1 cellular context compared by ENCODE assay signal in the genomic region with DNA sequence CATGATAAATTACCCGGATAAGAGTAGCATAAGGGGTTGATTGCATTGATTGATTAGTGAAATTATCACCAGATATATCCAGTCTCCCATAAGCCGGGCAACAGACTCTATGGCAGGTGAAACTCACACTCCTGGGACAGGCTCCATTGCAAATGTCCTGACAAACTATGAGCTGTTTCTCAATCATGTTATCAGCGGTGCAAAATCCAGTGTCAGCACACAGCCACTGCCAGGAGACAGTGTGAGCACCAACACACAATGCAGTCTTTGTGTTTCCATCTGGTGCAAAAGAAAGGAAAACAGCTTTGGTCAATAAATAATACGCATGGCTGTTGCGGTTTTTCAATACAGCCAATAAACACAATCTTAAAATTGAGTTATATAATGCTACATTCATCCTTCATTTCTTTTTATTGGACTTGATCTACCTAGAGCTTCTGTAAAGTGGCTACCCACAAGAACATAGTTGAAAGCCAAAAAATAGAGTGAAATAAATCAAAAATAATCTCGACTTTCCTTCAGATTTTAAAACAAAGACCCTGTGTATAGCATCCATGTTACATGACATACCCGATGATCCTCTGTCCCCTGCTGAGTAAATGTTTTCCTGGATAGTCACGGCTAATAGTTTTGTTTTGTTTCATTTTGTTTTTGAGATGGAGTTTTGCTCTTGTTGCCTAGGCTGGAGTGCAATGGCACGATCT.
TF ChIP-seq lines count a peak whose summit lies in the region.

No MANE protein-coding gene starts in this region.

TF ChIP-seq in HepG2, 621 proteins besides CTCF, POLR2A, EP300 and RAD21 (continued from another document and continues in another):
- TF ChIP-seq, protein P1, sequence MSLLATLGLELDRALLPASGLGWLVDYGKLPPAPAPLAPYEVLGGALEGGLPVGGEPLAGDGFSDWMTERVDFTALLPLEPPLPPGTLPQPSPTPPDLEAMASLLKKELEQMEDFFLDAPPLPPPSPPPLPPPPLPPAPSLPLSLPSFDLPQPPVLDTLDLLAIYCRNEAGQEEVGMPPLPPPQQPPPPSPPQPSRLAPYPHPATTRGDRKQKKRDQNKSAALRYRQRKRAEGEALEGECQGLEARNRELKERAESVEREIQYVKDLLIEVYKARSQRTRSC (CRISPR knock-in tag; IDR thresholded peaks at IDR 0.05; ENCODE audit: low read depth) = no peak
- no peak for TF ChIP-seq NCOA5 (CRISPR knock-in tag; IDR thresholded peaks at IDR 0.05)
- TF ChIP-seq NCOA2 (CRISPR knock-in tag; IDR thresholded peaks at IDR 0.05) = peak; percentile 96
- TF ChIP-seq NFIC (IDR thresholded peaks at IDR 0.05; ENCODE audit: low read length) = peak; percentile 42; the same call in 1 of the 2 replicates
- no peak; the same call in 1 of the 2 replicates for TF ChIP-seq KMT2B (CRISPR knock-in tag; IDR thresholded peaks at IDR 0.05)
- TF ChIP-seq IRF2 (CRISPR knock-in tag; IDR thresholded peaks at IDR 0.05) = peak; percentile 91
- TF ChIP-seq, protein P2, sequence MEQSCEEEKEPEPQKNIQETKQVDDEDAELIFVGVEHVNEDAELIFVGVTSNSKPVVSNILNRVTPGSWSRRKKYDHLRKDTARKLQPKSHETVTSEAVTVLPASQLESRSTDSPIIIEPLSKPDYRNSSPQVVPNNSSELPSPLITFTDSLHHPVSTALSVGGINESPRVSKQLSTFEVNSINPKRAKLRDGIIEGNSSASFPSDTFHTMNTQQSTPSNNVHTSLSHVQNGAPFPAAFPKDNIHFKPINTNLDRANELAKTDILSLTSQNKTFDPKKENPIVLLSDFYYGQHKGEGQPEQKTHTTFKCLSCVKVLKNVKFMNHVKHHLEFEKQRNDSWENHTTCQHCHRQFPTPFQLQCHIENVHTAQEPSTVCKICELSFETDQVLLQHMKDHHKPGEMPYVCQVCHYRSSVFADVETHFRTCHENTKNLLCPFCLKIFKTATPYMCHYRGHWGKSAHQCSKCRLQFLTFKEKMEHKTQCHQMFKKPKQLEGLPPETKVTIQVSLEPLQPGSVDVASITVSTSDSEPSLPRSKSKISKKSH (CRISPR knock-in tag; IDR thresholded peaks at IDR 0.05; ENCODE audit: borderline replicate concordance) = no peak
- TF ChIP-seq HOXA5 (CRISPR knock-in tag; IDR thresholded peaks at IDR 0.05) = 0 out of 2 replicates have a peak, but pooled peaks have one; percentile 84
- TF ChIP-seq, protein P3, sequence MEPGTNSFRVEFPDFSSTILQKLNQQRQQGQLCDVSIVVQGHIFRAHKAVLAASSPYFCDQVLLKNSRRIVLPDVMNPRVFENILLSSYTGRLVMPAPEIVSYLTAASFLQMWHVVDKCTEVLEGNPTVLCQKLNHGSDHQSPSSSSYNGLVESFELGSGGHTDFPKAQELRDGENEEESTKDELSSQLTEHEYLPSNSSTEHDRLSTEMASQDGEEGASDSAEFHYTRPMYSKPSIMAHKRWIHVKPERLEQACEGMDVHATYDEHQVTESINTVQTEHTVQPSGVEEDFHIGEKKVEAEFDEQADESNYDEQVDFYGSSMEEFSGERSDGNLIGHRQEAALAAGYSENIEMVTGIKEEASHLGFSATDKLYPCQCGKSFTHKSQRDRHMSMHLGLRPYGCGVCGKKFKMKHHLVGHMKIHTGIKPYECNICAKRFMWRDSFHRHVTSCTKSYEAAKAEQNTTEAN (CRISPR knock-in tag; conservative IDR thresholded peaks at IDR 0.05) = peak; percentile 94
- TF ChIP-seq ZNF570 (CRISPR knock-in tag; IDR thresholded peaks at IDR 0.05; ENCODE audit: borderline replicate concordance) = no peak
- no peak for TF ChIP-seq SNRNP70 (IDR thresholded peaks at IDR 0.05; ENCODE audit: low read depth, low read length)
- no peak for TF ChIP-seq EZH2 (conservative IDR thresholded peaks at IDR 0.05; ENCODE audit: low read depth, low read length)
- TF ChIP-seq PLRG1 (conservative IDR thresholded peaks at IDR 0.05) = no peak
- TF ChIP-seq ZNF777 (CRISPR knock-in tag; IDR thresholded peaks at IDR 0.05) = no peak
- TF ChIP-seq ZSCAN29 (CRISPR knock-in tag; conservative IDR thresholded peaks at IDR 0.05) = no peak
- 0 out of 2 replicates have a peak, but pooled peaks have one; percentile 24 for TF ChIP-seq ZFP82 (CRISPR knock-in tag; IDR thresholded peaks at IDR 0.05; ENCODE audit: borderline replicate concordance)
- peak; percentile 63; the same call in 1 of the 2 replicates for TF ChIP-seq SAFB2 (CRISPR knock-in tag; IDR thresholded peaks at IDR 0.05; ENCODE audit: borderline replicate concordance, low read depth)
- no peak for TF ChIP-seq ZKSCAN1 (IDR thresholded peaks at IDR 0.05; ENCODE audit: low read length)
- TF ChIP-seq, protein P4, sequence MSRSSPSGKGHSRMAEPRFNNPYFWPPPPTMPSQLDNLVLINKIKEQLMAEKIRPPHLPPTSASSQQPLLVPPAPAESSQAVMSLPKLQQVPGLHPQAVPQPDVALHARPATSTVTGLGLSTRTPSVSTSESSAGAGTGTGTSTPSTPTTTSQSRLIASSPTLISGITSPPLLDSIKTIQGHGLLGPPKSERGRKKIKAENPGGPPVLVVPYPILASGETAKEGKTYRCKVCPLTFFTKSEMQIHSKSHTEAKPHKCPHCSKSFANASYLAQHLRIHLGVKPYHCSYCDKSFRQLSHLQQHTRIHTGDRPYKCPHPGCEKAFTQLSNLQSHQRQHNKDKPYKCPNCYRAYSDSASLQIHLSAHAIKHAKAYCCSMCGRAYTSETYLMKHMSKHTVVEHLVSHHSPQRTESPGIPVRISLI (CRISPR knock-in tag; IDR thresholded peaks at IDR 0.05; ENCODE audit: borderline replicate concordance) = peak; percentile 58; the same call in 1 of the 2 replicates
- TF ChIP-seq, protein P5, sequence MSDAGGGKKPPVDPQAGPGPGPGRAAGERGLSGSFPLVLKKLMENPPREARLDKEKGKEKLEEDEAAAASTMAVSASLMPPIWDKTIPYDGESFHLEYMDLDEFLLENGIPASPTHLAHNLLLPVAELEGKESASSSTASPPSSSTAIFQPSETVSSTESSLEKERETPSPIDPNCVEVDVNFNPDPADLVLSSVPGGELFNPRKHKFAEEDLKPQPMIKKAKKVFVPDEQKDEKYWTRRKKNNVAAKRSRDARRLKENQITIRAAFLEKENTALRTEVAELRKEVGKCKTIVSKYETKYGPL (CRISPR knock-in tag; IDR thresholded peaks at IDR 0.05) = peak; percentile 86
- TF ChIP-seq ZIK1 (CRISPR knock-in tag; IDR thresholded peaks at IDR 0.05; ENCODE audit: borderline replicate concordance, low read depth) = peak; percentile 75; the same call in 1 of the 2 replicates
- TF ChIP-seq, protein P6, sequence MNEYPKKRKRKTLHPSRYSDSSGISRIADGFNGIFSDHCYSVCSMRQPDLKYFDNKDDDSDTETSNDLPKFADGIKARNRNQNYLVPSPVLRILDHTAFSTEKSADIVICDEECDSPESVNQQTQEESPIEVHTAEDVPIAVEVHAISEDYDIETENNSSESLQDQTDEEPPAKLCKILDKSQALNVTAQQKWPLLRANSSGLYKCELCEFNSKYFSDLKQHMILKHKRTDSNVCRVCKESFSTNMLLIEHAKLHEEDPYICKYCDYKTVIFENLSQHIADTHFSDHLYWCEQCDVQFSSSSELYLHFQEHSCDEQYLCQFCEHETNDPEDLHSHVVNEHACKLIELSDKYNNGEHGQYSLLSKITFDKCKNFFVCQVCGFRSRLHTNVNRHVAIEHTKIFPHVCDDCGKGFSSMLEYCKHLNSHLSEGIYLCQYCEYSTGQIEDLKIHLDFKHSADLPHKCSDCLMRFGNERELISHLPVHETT (CRISPR knock-in tag; conservative IDR thresholded peaks at IDR 0.05) = no peak; the same call in 1 of the 2 replicates
- TF ChIP-seq, protein P7, sequence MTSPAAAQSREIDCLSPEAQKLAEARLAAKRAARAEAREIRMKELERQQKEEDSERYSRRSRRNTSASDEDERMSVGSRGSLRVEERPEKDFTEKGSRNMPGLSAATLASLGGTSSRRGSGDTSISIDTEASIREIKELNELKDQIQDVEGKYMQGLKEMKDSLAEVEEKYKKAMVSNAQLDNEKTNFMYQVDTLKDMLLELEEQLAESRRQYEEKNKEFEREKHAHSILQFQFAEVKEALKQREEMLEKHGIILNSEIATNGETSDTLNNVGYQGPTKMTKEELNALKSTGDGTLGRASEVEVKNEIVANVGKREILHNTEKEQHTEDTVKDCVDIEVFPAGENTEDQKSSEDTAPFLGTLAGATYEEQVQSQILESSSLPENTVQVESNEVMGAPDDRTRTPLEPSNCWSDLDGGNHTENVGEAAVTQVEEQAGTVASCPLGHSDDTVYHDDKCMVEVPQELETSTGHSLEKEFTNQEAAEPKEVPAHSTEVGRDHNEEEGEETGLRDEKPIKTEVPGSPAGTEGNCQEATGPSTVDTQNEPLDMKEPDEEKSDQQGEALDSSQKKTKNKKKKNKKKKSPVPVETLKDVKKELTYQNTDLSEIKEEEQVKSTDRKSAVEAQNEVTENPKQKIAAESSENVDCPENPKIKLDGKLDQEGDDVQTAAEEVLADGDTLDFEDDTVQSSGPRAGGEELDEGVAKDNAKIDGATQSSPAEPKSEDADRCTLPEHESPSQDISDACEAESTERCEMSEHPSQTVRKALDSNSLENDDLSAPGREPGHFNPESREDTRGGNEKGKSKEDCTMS (CRISPR knock-in tag; conservative IDR thresholded peaks at IDR 0.05) = no peak
- TF ChIP-seq KDM4B (CRISPR knock-in tag; IDR thresholded peaks at IDR 0.05) = peak; percentile 84
- TF ChIP-seq, protein P8, sequence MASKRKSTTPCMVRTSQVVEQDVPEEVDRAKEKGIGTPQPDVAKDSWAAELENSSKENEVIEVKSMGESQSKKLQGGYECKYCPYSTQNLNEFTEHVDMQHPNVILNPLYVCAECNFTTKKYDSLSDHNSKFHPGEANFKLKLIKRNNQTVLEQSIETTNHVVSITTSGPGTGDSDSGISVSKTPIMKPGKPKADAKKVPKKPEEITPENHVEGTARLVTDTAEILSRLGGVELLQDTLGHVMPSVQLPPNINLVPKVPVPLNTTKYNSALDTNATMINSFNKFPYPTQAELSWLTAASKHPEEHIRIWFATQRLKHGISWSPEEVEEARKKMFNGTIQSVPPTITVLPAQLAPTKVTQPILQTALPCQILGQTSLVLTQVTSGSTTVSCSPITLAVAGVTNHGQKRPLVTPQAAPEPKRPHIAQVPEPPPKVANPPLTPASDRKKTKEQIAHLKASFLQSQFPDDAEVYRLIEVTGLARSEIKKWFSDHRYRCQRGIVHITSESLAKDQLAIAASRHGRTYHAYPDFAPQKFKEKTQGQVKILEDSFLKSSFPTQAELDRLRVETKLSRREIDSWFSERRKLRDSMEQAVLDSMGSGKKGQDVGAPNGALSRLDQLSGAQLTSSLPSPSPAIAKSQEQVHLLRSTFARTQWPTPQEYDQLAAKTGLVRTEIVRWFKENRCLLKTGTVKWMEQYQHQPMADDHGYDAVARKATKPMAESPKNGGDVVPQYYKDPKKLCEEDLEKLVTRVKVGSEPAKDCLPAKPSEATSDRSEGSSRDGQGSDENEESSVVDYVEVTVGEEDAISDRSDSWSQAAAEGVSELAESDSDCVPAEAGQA (IDR thresholded peaks at IDR 0.05; ENCODE audit: low read depth) = no peak
- TF ChIP-seq, protein P8 (CRISPR knock-in tag; IDR thresholded peaks at IDR 0.05; ENCODE audit: borderline replicate concordance) = no peak; the same call in 1 of the 2 replicates
- TF ChIP-seq, protein P9, sequence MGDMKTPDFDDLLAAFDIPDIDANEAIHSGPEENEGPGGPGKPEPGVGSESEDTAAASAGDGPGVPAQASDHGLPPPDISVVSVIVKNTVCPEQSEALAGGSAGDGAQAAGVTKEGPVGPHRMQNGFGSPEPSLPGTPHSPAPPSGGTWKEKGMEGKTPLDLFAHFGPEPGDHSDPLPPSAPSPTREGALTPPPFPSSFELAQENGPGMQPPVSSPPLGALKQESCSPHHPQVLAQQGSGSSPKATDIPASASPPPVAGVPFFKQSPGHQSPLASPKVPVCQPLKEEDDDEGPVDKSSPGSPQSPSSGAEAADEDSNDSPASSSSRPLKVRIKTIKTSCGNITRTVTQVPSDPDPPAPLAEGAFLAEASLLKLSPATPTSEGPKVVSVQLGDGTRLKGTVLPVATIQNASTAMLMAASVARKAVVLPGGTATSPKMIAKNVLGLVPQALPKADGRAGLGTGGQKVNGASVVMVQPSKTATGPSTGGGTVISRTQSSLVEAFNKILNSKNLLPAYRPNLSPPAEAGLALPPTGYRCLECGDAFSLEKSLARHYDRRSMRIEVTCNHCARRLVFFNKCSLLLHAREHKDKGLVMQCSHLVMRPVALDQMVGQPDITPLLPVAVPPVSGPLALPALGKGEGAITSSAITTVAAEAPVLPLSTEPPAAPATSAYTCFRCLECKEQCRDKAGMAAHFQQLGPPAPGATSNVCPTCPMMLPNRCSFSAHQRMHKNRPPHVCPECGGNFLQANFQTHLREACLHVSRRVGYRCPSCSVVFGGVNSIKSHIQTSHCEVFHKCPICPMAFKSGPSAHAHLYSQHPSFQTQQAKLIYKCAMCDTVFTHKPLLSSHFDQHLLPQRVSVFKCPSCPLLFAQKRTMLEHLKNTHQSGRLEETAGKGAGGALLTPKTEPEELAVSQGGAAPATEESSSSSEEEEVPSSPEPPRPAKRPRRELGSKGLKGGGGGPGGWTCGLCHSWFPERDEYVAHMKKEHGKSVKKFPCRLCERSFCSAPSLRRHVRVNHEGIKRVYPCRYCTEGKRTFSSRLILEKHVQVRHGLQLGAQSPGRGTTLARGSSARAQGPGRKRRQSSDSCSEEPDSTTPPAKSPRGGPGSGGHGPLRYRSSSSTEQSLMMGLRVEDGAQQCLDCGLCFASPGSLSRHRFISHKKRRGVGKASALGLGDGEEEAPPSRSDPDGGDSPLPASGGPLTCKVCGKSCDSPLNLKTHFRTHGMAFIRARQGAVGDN (CRISPR knock-in tag; IDR thresholded peaks at IDR 0.05) = no peak
- TF ChIP-seq EEA1 (CRISPR knock-in tag; IDR thresholded peaks at IDR 0.05; ENCODE audit: borderline replicate concordance) = no peak
- TF ChIP-seq ZNF234 (CRISPR knock-in tag; conservative IDR thresholded peaks at IDR 0.05) = no peak
- TF ChIP-seq, protein P10, sequence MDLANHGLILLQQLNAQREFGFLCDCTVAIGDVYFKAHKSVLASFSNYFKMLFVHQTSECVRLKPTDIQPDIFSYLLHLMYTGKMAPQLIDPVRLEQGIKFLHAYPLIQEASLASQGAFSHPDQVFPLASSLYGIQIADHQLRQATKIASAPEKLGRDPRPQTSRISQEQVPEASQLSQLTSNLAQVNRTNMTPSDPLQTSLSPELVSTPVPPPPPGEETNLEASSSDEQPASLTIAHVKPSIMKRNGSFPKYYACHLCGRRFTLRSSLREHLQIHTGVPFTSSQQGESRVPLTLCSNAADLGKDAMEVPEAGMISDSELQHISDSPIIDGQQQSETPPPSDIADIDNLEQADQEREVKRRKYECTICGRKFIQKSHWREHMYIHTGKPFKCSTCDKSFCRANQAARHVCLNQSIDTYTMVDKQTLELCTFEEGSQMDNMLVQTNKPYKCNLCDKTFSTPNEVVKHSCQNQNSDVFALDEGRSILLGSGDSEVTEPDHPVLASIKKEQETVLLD (CRISPR knock-in tag; IDR thresholded peaks at IDR 0.05; ENCODE audit: low read depth) = no peak
- no peak for TF ChIP-seq ZNF235 (CRISPR knock-in tag; IDR thresholded peaks at IDR 0.05; ENCODE audit: borderline replicate concordance)
